Comparison of ENCODE assay signal across 21 cellular contexts in the genomic region with DNA sequence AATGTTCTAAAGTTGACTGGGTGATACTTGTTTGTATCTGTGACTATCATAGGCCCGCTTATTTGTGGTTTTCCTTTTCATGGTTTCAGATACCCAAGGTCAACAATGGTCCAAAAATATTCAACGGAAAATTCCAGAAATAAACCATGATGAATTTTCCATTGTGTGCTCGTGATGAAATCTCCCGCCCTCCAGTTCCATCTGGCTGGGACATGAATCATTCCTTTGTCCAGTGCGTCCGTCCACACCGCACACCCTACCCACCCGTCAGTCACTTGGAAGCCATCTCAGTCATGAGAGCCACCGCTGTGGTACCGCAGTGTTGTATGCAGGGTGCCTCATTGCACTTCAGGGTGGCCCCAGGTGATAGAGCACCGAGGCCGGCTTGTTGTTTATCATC.
DNase-seq lines count a peak whose midpoint lies in the region; ATAC-seq and TF ChIP-seq lines count a peak whose summit lies in the region.
"Had no signal": no experiment of that assay in that cellular context is flagged by ENCODE, and none has a peak within 500 bp of the region (broad histone marks: within the 10 kb centered on the region; RNA-seq: fewer than 3 reads in every experiment).

No MANE protein-coding gene starts in this region.

- intact Hi-C loops in psoas muscle (cut with DNase I) = no loop called here

- in situ Hi-C loops in astrocyte of the spinal cord (cut with HindIII; ENCODE audit: low sequenced_read_pairs) = no loop called here

- ATAC-seq in psoas muscle (peak in 1 of 4 donors; percentile 62), upper lobe of left lung (ENCODE audit: low FRiP score in 2 of 2) (no peak), GM19351 (IDR thresholded peaks at IDR 0.05; ENCODE audit: unreplicated experiment) (no peak)
- ATAC-seq in activated naive CD8-positive, alpha-beta T cell treated with anti-CD3 and anti-CD28 coated beads, Interleukin-2, amount 50 U/mL, for 24 hours = no peak
- ATAC-seq: CD8-positive, alpha-beta T cell had no signal

- H3K27me3 ChIP-seq in psoas muscle (ENCODE audit: insufficient read depth in 3 of 3, low read length in 2 of 3) = peaks cover 0 to 5% (median 3%) of the 10 kb centered on the region in 3 donors
- no peaks in the 10 kb centered on the region for H3K27me3 ChIP-seq in upper lobe of left lung
- H3K27me3 ChIP-seq: neural progenitor cell had no signal

- DNase-seq in HT1080 (ENCODE audit: low read depth) (peak; percentile 29), astrocyte of the spinal cord (ENCODE audit: low read depth, low spot score) (peak; percentile 36), psoas muscle (no peak), upper lobe of left lung (no peak)
- no peak for DNase-seq in activated CD8-positive, alpha-beta memory T cell treated with anti-CD3 and anti-CD28 coated beads, Interleukin-2, amount 50 U/mL, for 48 hours
- DNase-seq in activated naive CD8-positive, alpha-beta T cell treated with anti-CD3 and anti-CD28 coated beads, Interleukin-2, amount 50 U/mL, for 24 hours = no peak
- DNase-seq: activated CD4-positive, alpha-beta T cell treated with anti-CD3 and anti-CD28 coated beads, Interleukin-2, amount 10 ng/mL, durations not matched to agents 24 days and 14 days; CD8-positive, alpha-beta T cell; DMS53; NCI-H1092; NCI-H2029 treated with DMSO at 0.1 percent for 48 hours; NCI-H446; NK-92 treated with Interleukin-12 subunit alpha and Interleukin-12 subunit beta, amount 100 ng/mL, for 24 hours; retina; RPMI8226; SW 1271 had no signal

- no peaks in the 10 kb centered on the region for H3K4me1 ChIP-seq in psoas muscle
- H3K4me1 ChIP-seq in upper lobe of left lung = no peaks in the 10 kb centered on the region

- H3K36me3 ChIP-seq in psoas muscle (ENCODE audit: insufficient read depth in 1 of 2, low read depth in 1 of 2) (no peaks in the 10 kb centered on the region), upper lobe of left lung (no peaks in the 10 kb centered on the region)
- H3K36me3 ChIP-seq: neural progenitor cell, thoracic aorta had no signal

- TF ChIP-seq CTCF in astrocyte of the spinal cord (IDR thresholded peaks at IDR 0.05; ENCODE audit: low read depth, low read length) = no peak
- TF ChIP-seq CTCF in psoas muscle (IDR thresholded peaks at IDR 0.05) = no peak
- TF ChIP-seq CTCF in upper lobe of left lung (IDR thresholded peaks at IDR 0.05) = no peak

- peaks cover 7% of the 10 kb centered on the region for H3K27me3 Mint-ChIP-seq in activated naive CD8-positive, alpha-beta T cell treated with anti-CD3 and anti-CD28 coated beads, Interleukin-2, amount 50 U/mL, for 24 hours

- TF ChIP-seq EP300 in upper lobe of left lung (IDR thresholded peaks at IDR 0.05) = no peak

- H3K27ac ChIP-seq in psoas muscle = peak overlapping the region; percentile 25
- no peak overlapping the region for H3K27ac ChIP-seq in upper lobe of left lung
- H3K27ac ChIP-seq: neural progenitor cell, thoracic aorta had no signal

- no peak overlapping the region for H3K4me3 Mint-ChIP-seq in activated naive CD8-positive, alpha-beta T cell treated with anti-CD3 and anti-CD28 coated beads, Interleukin-2, amount 50 U/mL, for 24 hours
- H3K4me3 Mint-ChIP-seq: activated CD4-positive, alpha-beta T cell treated with anti-CD3 and anti-CD28 coated beads, Interleukin-2, amount 10 ng/mL, durations not matched to agents 24 days and 14 days; CD8-positive, alpha-beta T cell; mesothelial cell of epicardium; neural progenitor cell had no signal

- H3K36me3 Mint-ChIP-seq in activated naive CD8-positive, alpha-beta T cell treated with anti-CD3 and anti-CD28 coated beads, Interleukin-2, amount 50 U/mL, for 24 hours (ENCODE audit: low read depth) = no peaks in the 10 kb centered on the region
- H3K36me3 Mint-ChIP-seq: CD8-positive, alpha-beta T cell; mesothelial cell of epicardium; neural progenitor cell had no signal

- no peaks in the 10 kb centered on the region for H3K4me1 Mint-ChIP-seq in activated naive CD8-positive, alpha-beta T cell treated with anti-CD3 and anti-CD28 coated beads, Interleukin-2, amount 50 U/mL, for 24 hours
- H3K4me1 Mint-ChIP-seq: activated CD4-positive, alpha-beta T cell treated with anti-CD3 and anti-CD28 coated beads, Interleukin-2, amount 10 ng/mL, durations not matched to agents 24 days and 14 days; mesothelial cell of epicardium had no signal

- H3K27ac Mint-ChIP-seq in activated naive CD8-positive, alpha-beta T cell treated with anti-CD3 and anti-CD28 coated beads, Interleukin-2, amount 50 U/mL, for 24 hours = no peak overlapping the region
- H3K27ac Mint-ChIP-seq: activated CD4-positive, alpha-beta T cell treated with anti-CD3 and anti-CD28 coated beads, Interleukin-2, amount 10 ng/mL, durations not matched to agents 24 days and 14 days; CD8-positive, alpha-beta T cell; mesothelial cell of epicardium; neural progenitor cell had no signal

- no peaks in the 10 kb centered on the region for H3K9me3 ChIP-seq in psoas muscle
- no peaks in the 10 kb centered on the region for H3K9me3 ChIP-seq in upper lobe of left lung
- H3K9me3 ChIP-seq: thoracic aorta had no signal

- no peaks in the 10 kb centered on the region for H3K9me3 Mint-ChIP-seq in activated naive CD8-positive, alpha-beta T cell treated with anti-CD3 and anti-CD28 coated beads, Interleukin-2, amount 50 U/mL, for 24 hours
- H3K9me3 Mint-ChIP-seq: activated CD4-positive, alpha-beta T cell treated with anti-CD3 and anti-CD28 coated beads, Interleukin-2, amount 10 ng/mL, durations not matched to agents 24 days and 14 days; CD8-positive, alpha-beta T cell; mesothelial cell of epicardium; neural progenitor cell had no signal

- 30 to 39% (median 39%) methylated on average over 12 of the region's 12 CpGs for WGBS in psoas muscle, 3 donors
- 80 to 87% methylated on average over 12 of the region's 12 CpGs for WGBS in upper lobe of left lung, 2 donors

- H3K4me3 ChIP-seq in astrocyte of the spinal cord (ENCODE audit: low read depth, low read length) = no peak overlapping the region
- H3K4me3 ChIP-seq in iPS-11a (ENCODE audit: low read depth, low read length) = peak overlapping the region; percentile 4
- H3K4me3 ChIP-seq in psoas muscle = no peak overlapping the region
- H3K4me3 ChIP-seq in upper lobe of left lung = no peak overlapping the region
- H3K4me3 ChIP-seq: neural progenitor cell, thoracic aorta had no signal

- TF ChIP-seq POLR2A in upper lobe of left lung (IDR thresholded peaks at IDR 0.05) = no peak

Comparison
In these comparisons a context has a peak if more than half of its experiments do, and no peak if none do; other contexts are left out.
1. DNase-seq: peak in HT1080 (single experiment) and astrocyte of the spinal cord (single experiment); none in psoas muscle (0 of 2), upper lobe of left lung (0 of 2), activated CD8-positive, alpha-beta memory T cell treated with anti-CD3 and anti-CD28 coated beads, Interleukin-2, amount 50 U/mL, for 48 hours (single experiment) and activated naive CD8-positive, alpha-beta T cell treated with anti-CD3 and anti-CD28 coated beads, Interleukin-2, amount 50 U/mL, for 24 hours (single experiment).